Comparison of ENCODE assay signal across 8 cellular contexts in genomic region chr11:15113381-15113780, GRCh38. TPM values are rescaled to one million over a fixed set of nuclear protein-coding genes. Genes with fewer than 3 reads are reported as not detected.
A peak's percentile ranks its signal among the peaks of the same experiment; 100 is the strongest.
DNase-seq lines count a peak whose midpoint lies in the region; ATAC-seq and TF ChIP-seq lines count a peak whose summit lies in the region.

No MANE protein-coding gene starts in this region.

- CTCF ChIA-PET in activated naive CD4-positive, alpha-beta T cell treated with anti-CD3 and anti-CD28 coated beads, Interleukin-2, amount 10 ng/mL, durations not matched to agents 7 days and 5 days (lab: Charles Lee), result interaction anchor here (0.8 to 1.9 kb wide), 4 partner anchors 13 to 205 kb away, joined by 3 to 7 read pairs (median 5); no protein-coding TSS in a partner anchor
- CTCF ChIA-PET in PC-3 (lab: Charles Lee), result no interaction called here

- H3K4me3 ChIP-seq in PC-3 (ENCODE audit: low read length), result no peak overlapping the region
- no peak overlapping the region for H3K4me3 ChIP-seq in mesendoderm (ENCODE audit: low read length)

- H3K27me3 ChIP-seq in PC-3 (ENCODE audit: low read length) (no peaks in the 10 kb centered on the region), mesendoderm (ENCODE audit: insufficient read depth, low read length, poor library complexity) (peaks cover 4% of the 10 kb centered on the region)

- no peak overlapping the region for H2AK5ac ChIP-seq in mesendoderm (ENCODE audit: low read length)

- H2AFZ ChIP-seq in PC-3 (ENCODE audit: low read length), result no peak overlapping the region

- DNase-seq in activated naive CD4-positive, alpha-beta T cell treated with anti-CD3 and anti-CD28 coated beads, Interleukin-2, amount 10 ng/mL, durations not matched to agents 7 days and 5 days, result peak; percentile 32
- DNase-seq in activated naive CD4-positive, alpha-beta T cell treated with Interleukin-2 at 50 U/mL for 16 hours, result no peak
- DNase-seq in T-helper 17 cell, result no peak
- DNase-seq in type B pancreatic cell (ENCODE audit: extremely low spot score, unreplicated experiment), result no peak
- no peak for DNase-seq in DMS 273 (lab: John Stamatoyannopoulos, UW; ENCODE audit: unreplicated experiment)
- DNase-seq in PC-3, result no peak
- no peak for DNase-seq in mesendoderm

- no peak overlapping the region for H2BK5ac ChIP-seq in mesendoderm (ENCODE audit: low read length)

- H3K9me3 Mint-ChIP-seq in activated naive CD4-positive, alpha-beta T cell treated with anti-CD3 and anti-CD28 coated beads, Interleukin-2, amount 10 ng/mL, durations not matched to agents 7 days and 5 days, result no peaks in the 10 kb centered on the region
- H3K9me3 Mint-ChIP-seq in type B pancreatic cell, result no peaks in the 10 kb centered on the region

- POLR2A ChIA-PET in PC-3 (lab: Charles Lee; ENCODE audit: unreplicated experiment), result no interaction called here

- intact Hi-C loops in PC-3 (cut with micrococcal nuclease), result no loop called here

- H3F3A ChIP-seq in PC-3 (ENCODE audit: low read length, unreplicated experiment), result no peaks in the 10 kb centered on the region

- no peak overlapping the region for H3K4me3 Mint-ChIP-seq in activated naive CD4-positive, alpha-beta T cell treated with anti-CD3 and anti-CD28 coated beads, Interleukin-2, amount 10 ng/mL, durations not matched to agents 7 days and 5 days
- H3K4me3 Mint-ChIP-seq in T-helper 17 cell, result peak overlapping the region; percentile 77
- H3K4me3 Mint-ChIP-seq in type B pancreatic cell, result peak overlapping the region; percentile 59

- H3K4me1 Mint-ChIP-seq in activated naive CD4-positive, alpha-beta T cell treated with anti-CD3 and anti-CD28 coated beads, Interleukin-2, amount 10 ng/mL, durations not matched to agents 7 days and 5 days, result peaks cover 14% of the 10 kb centered on the region
- H3K4me1 Mint-ChIP-seq in T-helper 17 cell, result peaks cover 8% of the 10 kb centered on the region
- peaks cover 5% of the 10 kb centered on the region for H3K4me1 Mint-ChIP-seq in type B pancreatic cell (ENCODE audit: unreplicated experiment)

- no peaks in the 10 kb centered on the region for H3K9me3 ChIP-seq in T-helper 17 cell (ENCODE audit: control insufficient read depth, low read length, poor library complexity, severe bottlenecking)
- no peaks in the 10 kb centered on the region for H3K9me3 ChIP-seq in PC-3 (ENCODE audit: low read length)

- no peak overlapping the region for H3K4ac ChIP-seq in mesendoderm (ENCODE audit: low read depth, low read length)

- no peaks in the 10 kb centered on the region for H3K9me2 ChIP-seq in PC-3 (replicated peaks; ENCODE audit: low read length)

- H3K27ac Mint-ChIP-seq in activated naive CD4-positive, alpha-beta T cell treated with anti-CD3 and anti-CD28 coated beads, Interleukin-2, amount 10 ng/mL, durations not matched to agents 7 days and 5 days, result no peak overlapping the region
- H3K27ac Mint-ChIP-seq in T-helper 17 cell (no peak overlapping the region), type B pancreatic cell (no peak overlapping the region)

- no peaks in the 10 kb centered on the region for H3K79me1 ChIP-seq in mesendoderm (ENCODE audit: low read length)

- no peak overlapping the region for H3K56ac ChIP-seq in mesendoderm (ENCODE audit: low read length)

- no peaks in the 10 kb centered on the region for H3K36me3 ChIP-seq in PC-3 (ENCODE audit: low read depth, low read length)
- no peaks in the 10 kb centered on the region for H3K36me3 ChIP-seq in mesendoderm (ENCODE audit: control insufficient read depth, insufficient read depth, low read length)

- H2BK15ac ChIP-seq in mesendoderm (replicated peaks; ENCODE audit: low read depth), result no peak overlapping the region

- peaks cover 57% of the 10 kb centered on the region for H3K27me3 Mint-ChIP-seq in activated naive CD4-positive, alpha-beta T cell treated with anti-CD3 and anti-CD28 coated beads, Interleukin-2, amount 10 ng/mL, durations not matched to agents 7 days and 5 days
- H3K27me3 Mint-ChIP-seq in T-helper 17 cell, result peaks cover 42% of the 10 kb centered on the region
- peaks cover 73% of the 10 kb centered on the region for H3K27me3 Mint-ChIP-seq in type B pancreatic cell

- no peak overlapping the region for H3K23ac ChIP-seq in mesendoderm (ENCODE audit: low read length)

- H3K27ac ChIP-seq in PC-3 (ENCODE audit: low read length), result no peak overlapping the region
- H3K27ac ChIP-seq in mesendoderm (ENCODE audit: low read depth, low read length), result no peak overlapping the region

- H3K36me3 Mint-ChIP-seq in activated naive CD4-positive, alpha-beta T cell treated with anti-CD3 and anti-CD28 coated beads, Interleukin-2, amount 10 ng/mL, durations not matched to agents 7 days and 5 days, result no peaks in the 10 kb centered on the region
- H3K36me3 Mint-ChIP-seq in T-helper 17 cell (ENCODE audit: low read depth) (peaks cover 10% of the 10 kb centered on the region), type B pancreatic cell (no peaks in the 10 kb centered on the region)

- H4K20me1 ChIP-seq in PC-3 (ENCODE audit: low read length), result no peaks in the 10 kb centered on the region

- H4K8ac ChIP-seq in mesendoderm (ENCODE audit: low read depth, low read length), result no peak overlapping the region

- ATAC-seq in HG03139 (IDR thresholded peaks at IDR 0.05; ENCODE audit: unreplicated experiment) (peak; percentile 91), T-helper 17 cell (peak; percentile 72), PC-3 (no peak)

- H3K9ac ChIP-seq in PC-3 (ENCODE audit: low read length), result no peak overlapping the region
- H3K9ac ChIP-seq in mesendoderm (ENCODE audit: low read length), result no peak overlapping the region

- H2BK120ac ChIP-seq in mesendoderm (ENCODE audit: low read depth, low read length), result no peak overlapping the region

- H3K4me1 ChIP-seq in PC-3 (ENCODE audit: insufficient read depth, low read length), result no peaks in the 10 kb centered on the region
- H3K4me1 ChIP-seq in mesendoderm (ENCODE audit: control insufficient read depth, low read depth, low read length), result no peaks in the 10 kb centered on the region

- no peak overlapping the region for H4K5ac ChIP-seq in mesendoderm (ENCODE audit: low read length)

- WGBS in mesendoderm (ENCODE audit: extremely low coverage, insufficient coverage, low lambda C conversion rate), result no CpG with 5 or more reads among the region's 5 CpGs

- TF ChIP-seq CTCF in type B pancreatic cell (conservative IDR thresholded peaks at IDR 0.05), result no peak
- TF ChIP-seq CTCF in PC-3 (conservative IDR thresholded peaks at IDR 0.05; ENCODE audit: low read depth, low read length), result no peak

- H3K4me2 ChIP-seq in PC-3 (ENCODE audit: low read length) (no peak overlapping the region), mesendoderm (ENCODE audit: low read length) (no peak overlapping the region)

- no peaks in the 10 kb centered on the region for H3K79me2 ChIP-seq in PC-3 (ENCODE audit: low read length)
- no peaks in the 10 kb centered on the region for H3K79me2 ChIP-seq in mesendoderm (ENCODE audit: control insufficient read depth, insufficient read depth, low read length)

- H3K18ac ChIP-seq in mesendoderm (ENCODE audit: low read length), result no peak overlapping the region

- no TSS peak for BruUV-seq in PC-3 (replicated peaks; lab: Mats Ljungman, UMichigan)

RNA-seq across cellular contexts. Expression of gene INSC, which starts 1.3 kb away (rescaled TPM):
- total RNA-seq in T-helper 17 cell (under 1 TPM in 1 of 2 donors, not detected in 1; 0.22 TPM), type B pancreatic cell (ENCODE audit: low replicate concordance) (1.2 TPM in 1 of 2 replicates, not detected in the other), PC-3 (2014; rRNA removed) (not detected in 2 replicates)
- polyA plus RNA-seq in mesendoderm (2013, experiment 1 of 2), result 0.07 TPM
- polyA plus RNA-seq in mesendoderm (2013, experiment 2 of 2), result 0.06 TPM

RNA-seq across cellular contexts. Expression of gene CALCB, which starts 40.0 kb away (rescaled TPM):
- total RNA-seq in T-helper 17 cell (under 1 TPM; 0.39 to 0.62 TPM), type B pancreatic cell (ENCODE audit: low replicate concordance) (0.64 TPM in 1 of 2 replicates, not detected in the other), PC-3 (2014; rRNA removed) (not detected in 2 replicates)
- polyA plus RNA-seq in mesendoderm (2013, experiment 1 of 2), result 0.95 TPM
- polyA plus RNA-seq in mesendoderm (2013, experiment 2 of 2), result 1.2 TPM
